ENCODE assay signal across 17 cellular contexts in genomic region chr13:100650321-100650720, GRCh38. TPM values are rescaled to one million over a fixed set of nuclear protein-coding genes. Genes with fewer than 3 reads are reported as not detected.
DNase-seq lines count a peak whose midpoint lies in the region; ATAC-seq and TF ChIP-seq lines count a peak whose summit lies in the region.
"Had no signal": no experiment of that assay in that cellular context is flagged by ENCODE, and none has a peak within 500 bp of the region (broad histone marks: within the 10 kb centered on the region; RNA-seq: fewer than 3 reads in every experiment).

No MANE protein-coding gene starts in this region.

- H3K4me1 Mint-ChIP-seq in activated T-helper 2 cell treated with anti-CD3 and anti-CD28 coated beads, Interferon-gamma antibody, Interleukin-2, Interleukin-4, amounts not matched to agents 10 μg/mL and 5 μg/mL and 100 μg/mL, durations not matched to agents 14 hours and 24 hours and 36 hours (ENCODE audit: low read depth) = no peaks in the 10 kb centered on the region
- no peaks in the 10 kb centered on the region for H3K4me1 Mint-ChIP-seq in activated CD8-positive, alpha-beta memory T cell treated with anti-CD3 and anti-CD28 coated beads, Interleukin-2, amount 10 ng/mL, durations not matched to agents 7 days and 5 days
- H3K4me1 Mint-ChIP-seq: activated naive CD4-positive, alpha-beta T cell treated with anti-CD3 and anti-CD28 coated beads, Interleukin-2, amount 10 ng/mL, durations not matched to agents 7 days and 5 days; naive B cell; T-cell had no signal

- no peak for TF ChIP-seq CTCF in GM10266 (IDR thresholded peaks at IDR 0.05; ENCODE audit: control insufficient read depth, insufficient read depth, low read depth, missing control alignments)

- H3K36me3 Mint-ChIP-seq in activated T-helper 2 cell treated with anti-CD3 and anti-CD28 coated beads, Interferon-gamma antibody, Interleukin-2, Interleukin-4, amounts not matched to agents 10 μg/mL and 5 μg/mL and 100 μg/mL, durations not matched to agents 14 hours and 24 hours and 36 hours (ENCODE audit: low read depth) = peaks cover 28% of the 10 kb centered on the region
- peaks cover 22% of the 10 kb centered on the region for H3K36me3 Mint-ChIP-seq in activated CD8-positive, alpha-beta memory T cell treated with anti-CD3 and anti-CD28 coated beads, Interleukin-2, amount 10 ng/mL, durations not matched to agents 7 days and 5 days

- intact Hi-C loops in posterior cingulate gyrus (cut with DNase I) = no loop called here
- intact Hi-C loops in activated T-helper 2 cell treated with anti-CD3 and anti-CD28 coated beads, Interferon-gamma antibody, Interleukin-2, Interleukin-4, amounts not matched to agents 10 μg/mL and 5 μg/mL and 100 μg/mL, durations not matched to agents 14 hours and 24 hours and 36 hours (cut with micrococcal nuclease) = no loop called here

- no peaks in the 10 kb centered on the region for H3K9me3 Mint-ChIP-seq in activated T-helper 2 cell treated with anti-CD3 and anti-CD28 coated beads, Interferon-gamma antibody, Interleukin-2, Interleukin-4, amounts not matched to agents 10 μg/mL and 5 μg/mL and 100 μg/mL, durations not matched to agents 14 hours and 24 hours and 36 hours
- no peaks in the 10 kb centered on the region for H3K9me3 Mint-ChIP-seq in activated CD8-positive, alpha-beta memory T cell treated with anti-CD3 and anti-CD28 coated beads, Interleukin-2, amount 10 ng/mL, durations not matched to agents 7 days and 5 days (ENCODE audit: low read depth)
- H3K9me3 Mint-ChIP-seq: activated naive CD4-positive, alpha-beta T cell treated with anti-CD3 and anti-CD28 coated beads, Interleukin-2, amount 10 ng/mL, durations not matched to agents 7 days and 5 days; naive B cell; T-cell had no signal

- CTCF ChIA-PET in activated CD8-positive, alpha-beta memory T cell treated with anti-CD3 and anti-CD28 coated beads, Interleukin-2, amount 10 ng/mL, durations not matched to agents 7 days and 5 days (lab: Charles Lee) = no interaction called here

- no peaks in the 10 kb centered on the region for H3K27me3 Mint-ChIP-seq in activated T-helper 2 cell treated with anti-CD3 and anti-CD28 coated beads, Interferon-gamma antibody, Interleukin-2, Interleukin-4, amounts not matched to agents 10 μg/mL and 5 μg/mL and 100 μg/mL, durations not matched to agents 14 hours and 24 hours and 36 hours (ENCODE audit: low read depth)
- no peaks in the 10 kb centered on the region for H3K27me3 Mint-ChIP-seq in activated CD8-positive, alpha-beta memory T cell treated with anti-CD3 and anti-CD28 coated beads, Interleukin-2, amount 10 ng/mL, durations not matched to agents 7 days and 5 days
- H3K27me3 Mint-ChIP-seq: activated naive CD4-positive, alpha-beta T cell treated with anti-CD3 and anti-CD28 coated beads, Interleukin-2, amount 10 ng/mL, durations not matched to agents 7 days and 5 days; naive B cell; T-cell had no signal

- DNase-seq in NCI-H1092 treated with DMSO at 0.1 percent for 48 hours (lab: John Stamatoyannopoulos, UW) = peak; percentile 99
- peak; percentile 66 for DNase-seq in NCI-H2171 (lab: John Stamatoyannopoulos, UW)
- DNase-seq in cerebellar nuclear complex (lab: John Stamatoyannopoulos, UW) = peak; percentile 43 to 91
- peak; percentile 82 to 98 (median 86) for DNase-seq in posterior cingulate gyrus
- no peak for DNase-seq in activated T-helper 2 cell treated with anti-CD3 and anti-CD28 coated beads, Interferon-gamma antibody, Interleukin-2, Interleukin-4, amounts not matched to agents 10 μg/mL and 5 μg/mL and 100 μg/mL, durations not matched to agents 14 hours and 24 hours and 36 hours (ENCODE audit: low spot score)
- no peak for DNase-seq in activated CD8-positive, alpha-beta memory T cell treated with anti-CD3 and anti-CD28 coated beads, Interleukin-2, amount 10 ng/mL, durations not matched to agents 7 days and 5 days
- DNase-seq in GM10266 (ENCODE audit: extremely low spot score) = no peak
- DNase-seq: activated naive CD4-positive, alpha-beta T cell treated with anti-CD3 and anti-CD28 coated beads, Interleukin-2, amount 10 ng/mL, durations not matched to agents 7 days and 5 days; brain microvascular endothelial cell; Calu3; effector CD8-positive, alpha-beta T cell; left ventricle myocardium superior; naive B cell; stimulated activated CD4-positive, alpha-beta T cell treated with anti-CD3 and anti-CD28 coated beads, Interleukin-15, amount 100 ng/mL, for 24 hours; T-cell; WERI-Rb-1 had no signal

- no peak overlapping the region for H3K27ac Mint-ChIP-seq in activated T-helper 2 cell treated with anti-CD3 and anti-CD28 coated beads, Interferon-gamma antibody, Interleukin-2, Interleukin-4, amounts not matched to agents 10 μg/mL and 5 μg/mL and 100 μg/mL, durations not matched to agents 14 hours and 24 hours and 36 hours
- no peak overlapping the region for H3K27ac Mint-ChIP-seq in activated CD8-positive, alpha-beta memory T cell treated with anti-CD3 and anti-CD28 coated beads, Interleukin-2, amount 10 ng/mL, durations not matched to agents 7 days and 5 days
- H3K27ac Mint-ChIP-seq: activated naive CD4-positive, alpha-beta T cell treated with anti-CD3 and anti-CD28 coated beads, Interleukin-2, amount 10 ng/mL, durations not matched to agents 7 days and 5 days; T-cell had no signal

- no peak for ATAC-seq in GM21447 (IDR thresholded peaks at IDR 0.05; ENCODE audit: unreplicated experiment)
- no peak for ATAC-seq in activated CD8-positive, alpha-beta memory T cell treated with anti-CD3 and anti-CD28 coated beads, Interleukin-2, amount 10 ng/mL, durations not matched to agents 7 days and 5 days
- ATAC-seq: left ventricle myocardium superior, T-cell had no signal

- H3K4me3 Mint-ChIP-seq in activated T-helper 2 cell treated with anti-CD3 and anti-CD28 coated beads, Interferon-gamma antibody, Interleukin-2, Interleukin-4, amounts not matched to agents 10 μg/mL and 5 μg/mL and 100 μg/mL, durations not matched to agents 14 hours and 24 hours and 36 hours (ENCODE audit: low read depth) = no peak overlapping the region
- no peak overlapping the region for H3K4me3 Mint-ChIP-seq in activated CD8-positive, alpha-beta memory T cell treated with anti-CD3 and anti-CD28 coated beads, Interleukin-2, amount 10 ng/mL, durations not matched to agents 7 days and 5 days
- H3K4me3 Mint-ChIP-seq: activated naive CD4-positive, alpha-beta T cell treated with anti-CD3 and anti-CD28 coated beads, Interleukin-2, amount 10 ng/mL, durations not matched to agents 7 days and 5 days; naive B cell; T-cell had no signal

RNA-seq across cellular contexts. Expression of gene TMTC4, which starts 24.3 kb away (rescaled TPM):
- 19.2 and 20.3 TPM in 2 replicates for total RNA-seq in activated T-helper 2 cell treated with anti-CD3 and anti-CD28 coated beads, Interferon-gamma antibody, Interleukin-2, Interleukin-4, amounts not matched to agents 10 μg/mL and 5 μg/mL and 100 μg/mL, durations not matched to agents 14 hours and 24 hours and 36 hours
- total RNA-seq in activated CD8-positive, alpha-beta memory T cell treated with anti-CD3 and anti-CD28 coated beads, Interleukin-2, amount 10 ng/mL, durations not matched to agents 7 days and 5 days = 10 to 100 TPM; 26.0 to 33.0 TPM

Comparison
In these comparisons a context has a peak if more than half of its experiments do, and no peak if none do; other contexts are left out.
1. DNase-seq: peak in NCI-H1092 treated with DMSO at 0.1 percent for 48 hours (single experiment), NCI-H2171 (single experiment), cerebellar nuclear complex (2 of 2) and posterior cingulate gyrus (10 of 10); none in activated T-helper 2 cell treated with anti-CD3 and anti-CD28 coated beads, Interferon-gamma antibody, Interleukin-2, Interleukin-4, amounts not matched to agents 10 μg/mL and 5 μg/mL and 100 μg/mL, durations not matched to agents 14 hours and 24 hours and 36 hours (single experiment), activated CD8-positive, alpha-beta memory T cell treated with anti-CD3 and anti-CD28 coated beads, Interleukin-2, amount 10 ng/mL, durations not matched to agents 7 days and 5 days (single experiment) and GM10266 (single experiment).